Comparison of ENCODE assay signal across 26 cellular contexts in the genomic region with DNA sequence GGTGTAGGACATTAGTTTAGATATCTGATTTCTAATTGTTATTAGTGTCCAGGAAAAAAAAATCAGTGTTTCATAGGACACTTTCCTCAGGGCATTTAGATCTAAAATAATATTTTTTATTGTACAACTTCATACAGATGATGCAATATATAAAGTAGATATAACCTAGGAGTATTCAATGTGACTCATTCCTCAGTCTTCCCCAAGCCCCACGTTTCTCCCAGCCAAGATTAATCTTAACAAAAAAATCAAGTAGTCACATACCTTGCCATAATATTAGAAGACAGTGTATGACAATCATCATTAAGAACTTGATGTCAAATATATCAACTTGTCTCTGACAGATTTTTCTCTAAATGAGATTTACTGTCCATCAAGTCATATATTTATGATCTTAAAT. TPM values are rescaled to one million over a fixed set of nuclear protein-coding genes. Genes with fewer than 3 reads are reported as not detected.
"Had no signal": no experiment of that assay in that cellular context is flagged by ENCODE, and none has a peak within 500 bp of the region (broad histone marks: within the 10 kb centered on the region; RNA-seq: fewer than 3 reads in every experiment).

No MANE protein-coding gene starts in this region.

- H3K27ac Mint-ChIP-seq: activated CD4-positive, alpha-beta T cell treated with anti-CD3 and anti-CD28 coated beads for 36 hours; activated naive CD8-positive, alpha-beta T cell treated with anti-CD3 and anti-CD28 coated beads for 36 hours; brain; naive B cell; neural progenitor cell; stimulated activated memory B cell treated with anti-CD40 and anti-IgM and Interleukin-4, amounts not matched to agents 10 μg/mL and 1 μg/mL and 100 μg/mL, for 72 hours; T-helper 1 cell treated with Interleukin-12 subunit alpha and Interleukin-12 subunit beta and Interleukin-4 antibody, amounts not matched to agents 30 μg/mL and 1 μg/mL, for 36 hours; WTC11 had no signal

- ATAC-seq: activated CD4-positive, alpha-beta T cell treated with anti-CD3 and anti-CD28 coated beads for 36 hours; foreskin keratinocyte; left lobe of liver; lower lobe of right lung; sciatic nerve; stimulated activated memory B cell treated with anti-CD40 and anti-IgM and Interleukin-4, amounts not matched to agents 10 μg/mL and 1 μg/mL and 100 μg/mL, for 72 hours; WTC11 had no signal

- H3K4me1 Mint-ChIP-seq: activated CD4-positive, alpha-beta T cell treated with anti-CD3 and anti-CD28 coated beads for 36 hours; activated naive CD8-positive, alpha-beta T cell treated with anti-CD3 and anti-CD28 coated beads for 36 hours; naive B cell; stimulated activated memory B cell treated with anti-CD40 and anti-IgM and Interleukin-4, amounts not matched to agents 10 μg/mL and 1 μg/mL and 100 μg/mL, for 72 hours had no signal

- DNase-seq: activated CD4-positive, alpha-beta T cell treated with anti-CD3 and anti-CD28 coated beads for 36 hours; activated CD4-positive, alpha-beta T cell treated with anti-CD3 and anti-CD28 coated beads, Interleukin-2, amount 50 U/mL, for 48 hours; activated naive CD4-positive, alpha-beta T cell treated with Interleukin-2 at 50 U/mL for 16 hours; activated naive CD8-positive, alpha-beta T cell treated with anti-CD3 and anti-CD28 coated beads for 36 hours; activated T-cell treated with anti-CD3 and anti-CD28 coated beads, Interleukin-2, amount 50 U/mL, for 48 hours; central memory CD4-positive, alpha-beta T cell; effector memory CD4-positive, alpha-beta T cell; lower lobe of right lung; naive B cell; stimulated activated CD4-positive, alpha-beta T cell treated with anti-CD3 and anti-CD28 coated beads, Interleukin-15, amount 100 ng/mL, for 24 hours; stomach; T1000 had no signal

- H3K4me3 Mint-ChIP-seq: activated CD4-positive, alpha-beta T cell treated with anti-CD3 and anti-CD28 coated beads for 36 hours; activated naive CD8-positive, alpha-beta T cell treated with anti-CD3 and anti-CD28 coated beads for 36 hours; brain; naive B cell; neural progenitor cell; stimulated activated memory B cell treated with anti-CD40 and anti-IgM and Interleukin-4, amounts not matched to agents 10 μg/mL and 1 μg/mL and 100 μg/mL, for 72 hours; T-helper 1 cell treated with Interleukin-12 subunit alpha and Interleukin-12 subunit beta and Interleukin-4 antibody, amounts not matched to agents 30 μg/mL and 1 μg/mL, for 36 hours; WTC11 had no signal

- H3K4me1 ChIP-seq: esophagus muscularis mucosa, foreskin keratinocyte, lower lobe of right lung, stomach, suprapubic skin, tibial nerve had no signal

- H3K4me2 ChIP-seq: neural progenitor cell, smooth muscle cell had no signal

- H3K9me3 ChIP-seq: esophagus muscularis mucosa, lower lobe of right lung, stomach, suprapubic skin, tibial nerve had no signal

- H3K36me3 Mint-ChIP-seq: activated naive CD8-positive, alpha-beta T cell treated with anti-CD3 and anti-CD28 coated beads for 36 hours; naive B cell; neural progenitor cell; stimulated activated memory B cell treated with anti-CD40 and anti-IgM and Interleukin-4, amounts not matched to agents 10 μg/mL and 1 μg/mL and 100 μg/mL, for 72 hours; WTC11 had no signal

- H3K27me3 ChIP-seq: esophagus muscularis mucosa, foreskin keratinocyte, stomach, suprapubic skin, tibial nerve had no signal

- H3K4me3 ChIP-seq: esophagus muscularis mucosa, lower lobe of right lung, neural progenitor cell, smooth muscle cell, stomach, suprapubic skin, tibial nerve had no signal

- H3K27ac ChIP-seq: esophagus muscularis mucosa, foreskin keratinocyte, lower lobe of right lung, neural progenitor cell, stomach, suprapubic skin, tibial nerve had no signal

- H3K9me3 Mint-ChIP-seq: activated naive CD8-positive, alpha-beta T cell treated with anti-CD3 and anti-CD28 coated beads for 36 hours; brain; neural progenitor cell; T-helper 1 cell treated with Interleukin-12 subunit alpha and Interleukin-12 subunit beta and Interleukin-4 antibody, amounts not matched to agents 30 μg/mL and 1 μg/mL, for 36 hours had no signal

- H3K36me3 ChIP-seq: esophagus muscularis mucosa, lower lobe of right lung, neural progenitor cell, stomach, suprapubic skin, tibial nerve had no signal

- H3K27me3 Mint-ChIP-seq: naive B cell; stimulated activated memory B cell treated with anti-CD40 and anti-IgM and Interleukin-4, amounts not matched to agents 10 μg/mL and 1 μg/mL and 100 μg/mL, for 72 hours had no signal

- H2AFZ ChIP-seq: neural progenitor cell had no signal

- H3K9ac ChIP-seq: neural progenitor cell had no signal

RNA-seq across cellular contexts. Expression of a gene that starts 37.1 kb away (rescaled TPM):
- total RNA-seq: activated CD4-positive, alpha-beta T cell treated with anti-CD3 and anti-CD28 coated beads for 36 hours; dermis microvascular lymphatic vessel endothelial cell; foreskin keratinocyte; kidney epithelial cell; left lobe of liver; smooth muscle cell had no signal
- polyA plus RNA-seq: foreskin keratinocyte, smooth muscle cell had no signal
